Comparison of ENCODE assay signal across 18 cellular contexts in genomic region chr10:113431807-113432206, GRCh38.
DNase-seq lines count a peak whose midpoint lies in the region; ATAC-seq and TF ChIP-seq lines count a peak whose summit lies in the region.
"Had no signal": no experiment of that assay in that cellular context is flagged by ENCODE, and none has a peak within 500 bp of the region (broad histone marks: within the 10 kb centered on the region; RNA-seq: fewer than 3 reads in every experiment).

No MANE protein-coding gene starts in this region.

- peaks cover 10% of the 10 kb centered on the region for H3K9me3 Mint-ChIP-seq in progenitor cell of endocrine pancreas (ENCODE audit: low read depth)

- peak overlapping the region; percentile 87 for H3K27ac Mint-ChIP-seq in progenitor cell of endocrine pancreas
- H3K27ac Mint-ChIP-seq: CD4-positive, alpha-beta memory T cell had no signal

- H3K36me3 ChIP-seq in BE2C: no peaks in the 10 kb centered on the region
- H3K36me3 ChIP-seq: BLaER1, HAP-1 had no signal

- no peak for TF ChIP-seq CTCF in BE2C (IDR thresholded peaks at IDR 0.05; ENCODE audit: low read depth, low read length)
- no peak for TF ChIP-seq CTCF in progenitor cell of endocrine pancreas (IDR thresholded peaks at IDR 0.05; ENCODE audit: unreplicated experiment)

- no peak overlapping the region for H3K4me3 Mint-ChIP-seq in progenitor cell of endocrine pancreas (ENCODE audit: low read depth)
- H3K4me3 Mint-ChIP-seq: CD14-positive monocyte; CD4-positive, alpha-beta memory T cell had no signal

- peaks cover 3% of the 10 kb centered on the region for H3K4me1 ChIP-seq in BE2C
- H3K4me1 ChIP-seq: A549, BLaER1, HAP-1 had no signal

- H3K27me3 ChIP-seq in BE2C: no peaks in the 10 kb centered on the region
- H3K27me3 ChIP-seq: BLaER1 had no signal

- H3K4me1 Mint-ChIP-seq in progenitor cell of endocrine pancreas (ENCODE audit: low read depth): peaks cover 16% of the 10 kb centered on the region
- H3K4me1 Mint-ChIP-seq: CD4-positive, alpha-beta memory T cell had no signal

- peak; percentile 4 for DNase-seq in DMS79 treated with DMSO at 0.1 percent for 48 hours (lab: John Stamatoyannopoulos, UW)
- no peak for DNase-seq in DMS79 (lab: John Stamatoyannopoulos, UW)
- DNase-seq in BE2C: peak; percentile 20
- peak; percentile 24 for DNase-seq in progenitor cell of endocrine pancreas (ENCODE audit: low spot score, unreplicated experiment)
- DNase-seq: AML-193; CD4-positive, alpha-beta memory T cell; DMS153; DND-41; EL; GM23248 had no signal

- H3K9me3 ChIP-seq in BE2C: no peaks in the 10 kb centered on the region
- H3K9me3 ChIP-seq: BLaER1, HAP-1 had no signal

- no peak; the same call in 2 of the 3 replicates for ATAC-seq in SK-N-SH treated with all-trans-retinoic acid at 6 μM for 48 hours
- ATAC-seq in activated CD4-positive, CD25-positive, alpha-beta regulatory T cell treated with anti-CD3 and anti-CD28 coated beads, Interleukin-2, amount 50 U/mL, for 24 hours: no peak
- no peak for ATAC-seq in HG02970 (IDR thresholded peaks at IDR 0.05; ENCODE audit: low FRiP score, unreplicated experiment)
- ATAC-seq: A549, GM12878 had no signal

- H3K36me3 Mint-ChIP-seq in progenitor cell of endocrine pancreas (ENCODE audit: insufficient read depth): peaks cover 2% of the 10 kb centered on the region
- H3K36me3 Mint-ChIP-seq: CD14-positive monocyte; CD4-positive, alpha-beta memory T cell had no signal

- no peak overlapping the region for H3K4me3 ChIP-seq in BE2C (ENCODE audit: low read depth, low read length)
- H3K4me3 ChIP-seq: A549, BLaER1, GM12878, GM23248, HAP-1 had no signal

- H3K27me3 Mint-ChIP-seq in progenitor cell of endocrine pancreas: peaks cover 32% of the 10 kb centered on the region

TF ChIP-seq in SK-N-SH treated with all-trans-retinoic acid at 6 μM for 48 hours, 23 proteins besides CTCF, POLR2A, EP300 and RAD21:
- TF ChIP-seq ZNF70 (CRISPR knock-in tag; IDR thresholded peaks at IDR 0.05): no peak
- TF ChIP-seq TCF4 (CRISPR knock-in tag; IDR thresholded peaks at IDR 0.05; ENCODE audit: borderline replicate concordance): peak; percentile 36; the same call in 1 of the 2 replicates
